In the genomic region with DNA sequence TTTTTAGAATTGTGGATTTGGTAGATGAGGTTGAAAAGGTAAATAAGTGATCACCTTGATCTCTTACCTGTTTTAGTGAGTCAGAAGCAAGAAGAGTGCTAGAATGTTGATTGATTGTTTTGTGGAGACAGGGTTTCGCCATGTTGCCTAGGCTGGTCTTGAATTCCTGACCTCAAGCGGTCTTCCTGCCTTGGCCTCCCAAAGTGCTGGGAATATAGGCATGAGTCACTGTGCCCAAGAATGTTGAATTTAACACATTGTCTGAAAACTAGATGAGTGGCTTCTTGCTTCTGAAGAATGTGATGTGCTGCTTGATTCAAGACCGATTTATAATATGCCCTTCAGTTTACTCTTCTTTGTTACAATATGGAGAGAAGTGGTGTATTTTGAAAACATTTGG, we compare ENCODE assay signal across 18 cellular contexts.
DNase-seq lines count a peak whose midpoint lies in the region; ATAC-seq, FAIRE-seq and TF ChIP-seq lines count a peak whose summit lies in the region.
"Had no signal": no experiment of that assay in that cellular context is flagged by ENCODE, and none has a peak within 500 bp of the region (broad histone marks: within the 10 kb centered on the region; RNA-seq: fewer than 3 reads in every experiment).

No MANE protein-coding gene starts in this region.

- H3K27ac ChIP-seq in cingulate gyrus (ENCODE audit: low read depth, low read length) (peak overlapping the region; percentile 93), mesenchymal stem cell (ENCODE audit: low read length, poor library complexity, severe bottlenecking) (peak overlapping the region; percentile 49)
- H3K27ac ChIP-seq: psoas muscle, uterus had no signal

- H4K8ac ChIP-seq in mesenchymal stem cell (ENCODE audit: low read length) = no peak overlapping the region

- no peaks in the 10 kb centered on the region for H3K27me3 ChIP-seq in mesenchymal stem cell (ENCODE audit: control insufficient read depth in 1 of 2, insufficient read depth in 1 of 2, low read length in 2 of 2)
- H3K27me3 ChIP-seq: uterus had no signal

- no peak overlapping the region for H2BK5ac ChIP-seq in mesenchymal stem cell (ENCODE audit: low read depth, low read length, poor library complexity, severe bottlenecking)

- peaks cover 43% of the 10 kb centered on the region for H3K79me1 ChIP-seq in mesenchymal stem cell (replicated peaks; ENCODE audit: low read length, poor library complexity, severe bottlenecking)

- H3K36me3 ChIP-seq in mesenchymal stem cell (ENCODE audit: control insufficient read depth in 1 of 2, insufficient read depth in 2 of 2, low read depth in 1 of 2, low read length in 2 of 2) = no peaks in the 10 kb centered on the region
- H3K36me3 ChIP-seq: uterus had no signal

- H3K9me3 ChIP-seq in mesenchymal stem cell (ENCODE audit: control insufficient read depth, low read length) = no peaks in the 10 kb centered on the region
- H3K9me3 ChIP-seq: psoas muscle, uterus had no signal

- peak; percentile 78 for DNase-seq in EL
- DNase-seq in RCC 7860 (ENCODE audit: low spot score) = peak; percentile 82
- peak; percentile 57 for DNase-seq in mesenchymal stem cell
- no peak for DNase-seq in SIG-M5 treated with dmso at 0.1 percent for 504 hours (lab: John Stamatoyannopoulos, UW; ENCODE audit: unreplicated experiment)
- DNase-seq in stimulated activated naive CD4-positive, alpha-beta T cell treated with Interleukin-2 at 50 U/mL for 16 hours (lab: John Stamatoyannopoulos, UW) = no peak
- DNase-seq: amygdala; MV-4-11; naive thymus-derived CD4-positive, alpha-beta T cell; NCI-H2107; NCI-H748 treated with DMSO at 0.1 percent for 48 hours; psoas muscle; stimulated activated naive CD8-positive, alpha-beta T cell treated with anti-CD3 and anti-CD28 coated beads, Interleukin-15, amount 100 ng/mL, for 72 hours; T-helper 1 cell; uterus had no signal

- H2BK120ac ChIP-seq in mesenchymal stem cell (ENCODE audit: low read depth, low read length) = no peak overlapping the region

- no peak overlapping the region for H3K14ac ChIP-seq in mesenchymal stem cell (ENCODE audit: low read length in 2 of 2)

- no peak overlapping the region for H2AFZ ChIP-seq in mesenchymal stem cell (ENCODE audit: low read depth, low read length)

- H3K4me3 ChIP-seq in mesenchymal stem cell (ENCODE audit: insufficient read depth in 1 of 2, low read depth in 1 of 2, low read length in 2 of 2) = no peak overlapping the region
- H3K4me3 ChIP-seq: psoas muscle, uterus had no signal

- H3K4ac ChIP-seq in mesenchymal stem cell (ENCODE audit: low read depth in 1 of 2, low read length in 2 of 2) = no peak overlapping the region

- FAIRE-seq in RCC 7860 (lab: Jason Lieb, UNC) = peak; percentile 91
- FAIRE-seq: HTR-8/SVneo had no signal

- H3K9ac ChIP-seq in mesenchymal stem cell (ENCODE audit: low read length) = no peak overlapping the region

- no peak overlapping the region for H2AK5ac ChIP-seq in mesenchymal stem cell (ENCODE audit: low read length, severe bottlenecking)

- ATAC-seq in HG02642 (IDR thresholded peaks at IDR 0.05; ENCODE audit: poor library complexity, unreplicated experiment) = no peak
- no peak for ATAC-seq in SK-N-SH treated with all-trans-retinoic acid at 6 μM for 48 hours
- ATAC-seq: naive thymus-derived CD4-positive, alpha-beta T cell; psoas muscle; stimulated activated naive CD8-positive, alpha-beta T cell treated with anti-CD3 and anti-CD28 coated beads, Interleukin-15, amount 100 ng/mL, for 72 hours had no signal

- H3K4me2 ChIP-seq in mesenchymal stem cell (ENCODE audit: low read length, poor library complexity, severe bottlenecking) = no peak overlapping the region

- H3K18ac ChIP-seq in mesenchymal stem cell (ENCODE audit: low read depth in 1 of 2, low read length in 2 of 2) = no peak overlapping the region

- no peak overlapping the region for H4K91ac ChIP-seq in mesenchymal stem cell (ENCODE audit: low read length)

- H3K4me1 ChIP-seq in mesenchymal stem cell (ENCODE audit: control insufficient read depth, insufficient read depth, low read depth, low read length) = peaks cover 4% of the 10 kb centered on the region
- H3K4me1 ChIP-seq: uterus had no signal

- H2BK12ac ChIP-seq in mesenchymal stem cell (ENCODE audit: low read length in 2 of 2) = no peak overlapping the region

- WGBS in mesenchymal stem cell = 24% methylated on average over 2 of the region's 3 CpGs

- no peak overlapping the region for H3K23ac ChIP-seq in mesenchymal stem cell (ENCODE audit: low read length in 2 of 2)

- no peak overlapping the region for H2BK15ac ChIP-seq in mesenchymal stem cell (ENCODE audit: low read depth, poor library complexity, severe bottlenecking)

TF ChIP-seq in SK-N-SH treated with all-trans-retinoic acid at 6 μM for 48 hours, 23 proteins besides CTCF, POLR2A, EP300 and RAD21:
- no peak for TF ChIP-seq CSRNP3 (CRISPR knock-in tag; IDR thresholded peaks at IDR 0.05)
- no peak for TF ChIP-seq ESRRG (CRISPR knock-in tag; IDR thresholded peaks at IDR 0.05)
- TF ChIP-seq PPARA (CRISPR knock-in tag; IDR thresholded peaks at IDR 0.05; ENCODE audit: borderline replicate concordance) = no peak
- no peak for TF ChIP-seq CSDC2 (CRISPR knock-in tag; IDR thresholded peaks at IDR 0.05)
- TF ChIP-seq GLIS3 (CRISPR knock-in tag; IDR thresholded peaks at IDR 0.05) = no peak
- TF ChIP-seq ISL1 (CRISPR knock-in tag; IDR thresholded peaks at IDR 0.05) = no peak
- no peak for TF ChIP-seq ZC3H10 (CRISPR knock-in tag; IDR thresholded peaks at IDR 0.05)

Comparison
In these comparisons a context has a peak if more than half of its experiments do, and no peak if none do; other contexts are left out.
1. DNase-seq: peak in EL (single experiment), RCC 7860 (single experiment) and mesenchymal stem cell (single experiment); none in SIG-M5 treated with dmso at 0.1 percent for 504 hours (single experiment) and stimulated activated naive CD4-positive, alpha-beta T cell treated with Interleukin-2 at 50 U/mL for 16 hours (single experiment).